15 cellular contexts compared by ENCODE assay signal in the genomic region with DNA sequence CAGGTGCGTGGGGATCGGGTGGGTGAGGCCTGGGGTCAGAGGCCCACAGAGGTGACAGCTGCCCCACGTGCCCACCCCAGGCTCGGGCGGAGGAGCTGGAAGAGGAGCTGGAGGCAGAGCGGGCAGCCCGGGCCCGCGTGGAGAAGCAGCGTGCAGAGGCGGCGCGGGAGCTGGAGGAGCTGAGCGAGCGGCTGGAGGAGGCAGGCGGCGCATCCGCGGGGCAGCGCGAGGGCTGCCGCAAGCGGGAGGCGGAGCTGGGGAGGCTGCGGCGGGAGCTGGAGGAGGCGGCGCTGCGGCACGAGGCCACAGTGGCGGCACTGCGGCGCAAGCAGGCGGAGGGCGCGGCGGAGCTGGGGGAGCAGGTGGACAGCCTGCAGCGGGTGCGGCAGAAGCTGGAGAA. TPM values are rescaled to one million over a fixed set of nuclear protein-coding genes. Genes with fewer than 3 reads are reported as not detected.
A peak's percentile ranks its signal among the peaks of the same experiment; 100 is the strongest.
DNase-seq lines count a peak whose midpoint lies in the region; ATAC-seq and TF ChIP-seq lines count a peak whose summit lies in the region.
"Had no signal": no experiment of that assay in that cellular context is flagged by ENCODE, and none has a peak within 500 bp of the region (broad histone marks: within the 10 kb centered on the region; RNA-seq: fewer than 3 reads in every experiment).

No MANE protein-coding gene starts in this region.

- ATAC-seq in gastroesophageal sphincter: peak; percentile 87
- ATAC-seq in HG02981 (IDR thresholded peaks at IDR 0.05; ENCODE audit: unreplicated experiment): no peak

- TF ChIP-seq CTCF in gastroesophageal sphincter (IDR thresholded peaks at IDR 0.05) (peak in 1 of 4 experiments; percentile 31), ovary (IDR thresholded peaks at IDR 0.05) (no peak)

- H3K9me3 ChIP-seq in gastroesophageal sphincter (no peaks in the 10 kb centered on the region), ovary (no peaks in the 10 kb centered on the region)
- H3K9me3 ChIP-seq: heart left ventricle had no signal

- no peaks in the 10 kb centered on the region for H3K27me3 ChIP-seq in gastroesophageal sphincter
- H3K27me3 ChIP-seq in ovary: no peaks in the 10 kb centered on the region
- H3K27me3 ChIP-seq: heart left ventricle had no signal

- no peak for TF ChIP-seq EP300 in gastroesophageal sphincter (IDR thresholded peaks at IDR 0.05)
- TF ChIP-seq EP300 in ovary (IDR thresholded peaks at IDR 0.05): no peak

- WGBS in gastroesophageal sphincter (ENCODE audit: low coverage in 1 of 2), 2 donors: 19 to 33% methylated on average over 1 to 19 of the region's 39 CpGs
- 9 to 28% (median 24%) methylated on average over 39 of the region's 39 CpGs for WGBS in ovary, 3 donors

- peak overlapping the region in 1 of 2 donors; percentile 16 for H3K4me3 ChIP-seq in gastroesophageal sphincter
- H3K4me3 ChIP-seq in ovary: no peak overlapping the region
- H3K4me3 ChIP-seq: heart left ventricle had no signal

- H3K27ac ChIP-seq in gastroesophageal sphincter: no peak overlapping the region
- H3K27ac ChIP-seq in ovary: no peak overlapping the region

- H3K4me1 ChIP-seq in gastroesophageal sphincter (peaks cover 0 to 16% (median 7%) of the 10 kb centered on the region in 3 donors), ovary (ENCODE audit: insufficient read depth) (peaks cover 6% of the 10 kb centered on the region)

- DNase-seq in ELF-1 (ENCODE audit: low read depth, low spot score) (peak; percentile 70), amniotic epithelial cell (ENCODE audit: low read depth) (peak; percentile 55), ovary (peak; percentile 52 to 80 (median 66)), NCI-H82 treated with DMSO at 0.1 percent for 48 hours (lab: John Stamatoyannopoulos, UW; ENCODE audit: unreplicated experiment) (no peak)
- DNase-seq in stimulated activated CD4-positive, alpha-beta T cell treated with anti-CD3 and anti-CD28 coated beads, Interleukin-4, amount 100 ng/mL, for 4 hours: no peak
- no peak for DNase-seq in central memory CD4-positive, alpha-beta T cell
- DNase-seq: activated gamma-delta T cell treated with Interleukin-2 at 50 U/mL for 16 hours; dermis blood vessel endothelial cell; EL; KBM-7; NCI-H187; stimulated activated CD4-positive, alpha-beta T cell treated with anti-CD3 and anti-CD28 coated beads, Interleukin-2, amount 100 ng/mL, for 48 hours had no signal

- H3K36me3 ChIP-seq in gastroesophageal sphincter (peaks cover 0 to 92% of the 10 kb centered on the region in 2 donors), ovary (no peaks in the 10 kb centered on the region)

- TF ChIP-seq POLR2A in gastroesophageal sphincter (IDR thresholded peaks at IDR 0.05) (no peak), ovary (IDR thresholded peaks at IDR 0.05) (no peak)

- intact Hi-C loops in ovary (cut with DNase I): no loop called here

RNA-seq across cellular contexts. Expression of gene MYH7B, which starts 41.5 kb away (rescaled TPM):
- total RNA-seq in gastroesophageal sphincter: under 1 TPM; 0.07 to 0.78 (median 0.16) TPM
- 1 to 10 TPM in 4 of 7 donors, under 1 TPM in 3; 0.74 to 2.6 (median 1.1) TPM for total RNA-seq in ovary
- polyA plus RNA-seq in ovary: 1 to 10 TPM in 1 of 2 donors, under 1 TPM in 1; 0.30 to 2.3 TPM

RNA-seq across cellular contexts. Expression of gene GSS, which starts 41.6 kb away (rescaled TPM):
- total RNA-seq in gastroesophageal sphincter (10 to 100 TPM; 28.0 to 47.6 (median 35.6) TPM), ovary (10 to 100 TPM; 14.5 to 35.3 (median 22.2) TPM)
- 10 to 100 TPM; 19.8 to 42.0 TPM for polyA plus RNA-seq in ovary

Comparison
In these comparisons a context has a peak if more than half of its experiments do, and no peak if none do; other contexts are left out.
1. DNase-seq: peak in ELF-1 (single experiment), amniotic epithelial cell (single experiment) and ovary (5 of 5); none in stimulated activated CD4-positive, alpha-beta T cell treated with anti-CD3 and anti-CD28 coated beads, Interleukin-4, amount 100 ng/mL, for 4 hours (0 of 2), central memory CD4-positive, alpha-beta T cell (single experiment) and NCI-H82 treated with DMSO at 0.1 percent for 48 hours (single experiment).